Comparison of ENCODE assay signal across 17 cellular contexts in the genomic region with DNA sequence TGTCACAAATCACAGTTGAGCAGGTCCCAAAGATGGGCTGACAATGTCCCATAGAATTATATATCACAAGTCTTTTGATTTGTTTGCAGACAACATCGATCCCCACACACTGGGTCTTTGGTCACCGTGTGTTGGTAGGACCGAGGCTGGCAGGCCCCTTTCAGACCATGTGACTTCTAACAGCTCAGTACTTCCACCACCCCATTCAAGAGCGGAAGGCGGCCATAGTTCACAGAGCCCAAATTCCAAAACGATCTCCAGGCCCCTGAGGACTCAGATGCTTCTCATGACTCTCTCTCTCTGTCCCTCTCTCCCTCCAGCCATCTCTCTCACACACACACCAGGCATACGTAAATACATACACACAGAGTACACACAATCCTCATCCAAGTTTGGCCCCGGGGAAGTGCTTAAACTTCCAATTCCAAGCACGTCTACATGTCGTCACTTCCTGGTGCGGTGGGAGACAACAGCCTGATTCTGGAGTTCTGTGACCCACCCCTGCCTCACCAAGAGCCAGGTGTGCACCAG.
DNase-seq lines count a peak whose midpoint lies in the region; ATAC-seq and TF ChIP-seq lines count a peak whose summit lies in the region.
"Had no signal": no experiment of that assay in that cellular context is flagged by ENCODE, and none has a peak within 500 bp of the region (broad histone marks: within the 10 kb centered on the region; RNA-seq: fewer than 3 reads in every experiment).

No MANE protein-coding gene starts in this region.

- no peaks in the 10 kb centered on the region for H3K36me3 Mint-ChIP-seq in nephron progenitor cell (ENCODE audit: low read depth)
- no peaks in the 10 kb centered on the region for H3K36me3 Mint-ChIP-seq in activated T-helper 17 cell treated with anti-CD3 and anti-CD28 coated beads, Interleukin-2, amount 50 U/mL, for 72 hours (ENCODE audit: low read depth)
- no peaks in the 10 kb centered on the region for H3K36me3 Mint-ChIP-seq in activated T-cell treated with anti-CD3 and anti-CD28 coated beads, Interleukin-2, amount 50 U/mL, for 4 hours (ENCODE audit: insufficient read depth)
- H3K36me3 Mint-ChIP-seq: T-cell had no signal

- peaks cover 2% of the 10 kb centered on the region for H3K27me3 Mint-ChIP-seq in nephron progenitor cell (ENCODE audit: low read depth, poor library complexity)
- peaks cover 18% of the 10 kb centered on the region for H3K27me3 Mint-ChIP-seq in activated T-helper 17 cell treated with anti-CD3 and anti-CD28 coated beads, Interleukin-2, amount 50 U/mL, for 72 hours
- peaks cover 18% of the 10 kb centered on the region for H3K27me3 Mint-ChIP-seq in activated T-cell treated with anti-CD3 and anti-CD28 coated beads, Interleukin-2, amount 50 U/mL, for 4 hours (ENCODE audit: low read depth)

- DNase-seq in DMS153 (lab: John Stamatoyannopoulos, UW) (peak; percentile 83), Daoy (ENCODE audit: low read depth) (peak; percentile 11), NCI-H510A (lab: John Stamatoyannopoulos, UW) (peak; percentile 82), nephron progenitor cell (no peak), NCI-H1092 (lab: John Stamatoyannopoulos, UW) (no peak)
- no peak for DNase-seq in activated T-cell treated with anti-CD3 and anti-CD28 coated beads, Interleukin-2, amount 50 U/mL, for 4 hours
- DNase-seq: activated CD4-positive, alpha-beta T cell treated with anti-CD3 and anti-CD28 coated beads for 4 hours; activated naive CD8-positive, alpha-beta T cell treated with anti-CD3 and anti-CD28 coated beads, Interleukin-2, amount 50 U/mL, for 24 hours; endodermal cell; nucleus accumbens; spleen; stimulated activated CD4-positive, alpha-beta T cell treated with anti-CD3 and anti-CD28 coated beads, Interleukin-4, amount 100 ng/mL, for 24 hours; T-cell had no signal

- TF ChIP-seq CTCF in nephron progenitor cell (IDR thresholded peaks at IDR 0.05) = no peak

- H3K9me3 Mint-ChIP-seq in nephron progenitor cell = no peaks in the 10 kb centered on the region
- H3K9me3 Mint-ChIP-seq in activated T-helper 17 cell treated with anti-CD3 and anti-CD28 coated beads, Interleukin-2, amount 50 U/mL, for 72 hours = no peaks in the 10 kb centered on the region
- H3K9me3 Mint-ChIP-seq in activated T-cell treated with anti-CD3 and anti-CD28 coated beads, Interleukin-2, amount 50 U/mL, for 4 hours = no peaks in the 10 kb centered on the region
- H3K9me3 Mint-ChIP-seq: activated naive CD8-positive, alpha-beta T cell treated with anti-CD3 and anti-CD28 coated beads, Interleukin-2, amount 50 U/mL, for 24 hours; activated T-helper 2 cell treated with anti-CD3 and anti-CD28 coated beads, Interferon-gamma antibody, Interleukin-2, Interleukin-4, amounts not matched to agents 10 μg/mL and 5 μg/mL and 100 μg/mL, durations not matched to agents 14 hours and 24 hours and 36 hours; endodermal cell; stimulated activated naive CD8-positive, alpha-beta T cell treated with anti-CD3 and anti-CD28 coated beads, Interleukin-15, Interleukin-2, amounts not matched to agents 100 ng/mL and 50 ng/mL, for 24 hours; T-cell had no signal

- no peak overlapping the region for H3K4me3 Mint-ChIP-seq in nephron progenitor cell
- no peak overlapping the region for H3K4me3 Mint-ChIP-seq in activated T-helper 17 cell treated with anti-CD3 and anti-CD28 coated beads, Interleukin-2, amount 50 U/mL, for 72 hours
- H3K4me3 Mint-ChIP-seq in activated T-cell treated with anti-CD3 and anti-CD28 coated beads, Interleukin-2, amount 50 U/mL, for 4 hours = no peak overlapping the region
- H3K4me3 Mint-ChIP-seq: activated naive CD8-positive, alpha-beta T cell treated with anti-CD3 and anti-CD28 coated beads, Interleukin-2, amount 50 U/mL, for 24 hours; endodermal cell; stimulated activated naive CD8-positive, alpha-beta T cell treated with anti-CD3 and anti-CD28 coated beads, Interleukin-15, Interleukin-2, amounts not matched to agents 100 ng/mL and 50 ng/mL, for 24 hours; T-cell had no signal

- peaks cover 64% of the 10 kb centered on the region for H3K4me1 Mint-ChIP-seq in nephron progenitor cell
- no peaks in the 10 kb centered on the region for H3K4me1 Mint-ChIP-seq in activated T-helper 17 cell treated with anti-CD3 and anti-CD28 coated beads, Interleukin-2, amount 50 U/mL, for 72 hours
- no peaks in the 10 kb centered on the region for H3K4me1 Mint-ChIP-seq in activated T-cell treated with anti-CD3 and anti-CD28 coated beads, Interleukin-2, amount 50 U/mL, for 4 hours (ENCODE audit: low read depth)
- H3K4me1 Mint-ChIP-seq: activated naive CD8-positive, alpha-beta T cell treated with anti-CD3 and anti-CD28 coated beads, Interleukin-2, amount 50 U/mL, for 24 hours; T-cell had no signal

- no peak for ATAC-seq in activated T-helper 17 cell treated with anti-CD3 and anti-CD28 coated beads, Interleukin-2, amount 50 U/mL, for 72 hours (replicated peaks)
- ATAC-seq in activated T-cell treated with anti-CD3 and anti-CD28 coated beads, Interleukin-2, amount 50 U/mL, for 4 hours = no peak
- ATAC-seq: activated naive CD8-positive, alpha-beta T cell treated with anti-CD3 and anti-CD28 coated beads, Interleukin-2, amount 50 U/mL, for 24 hours; body of pancreas; T-cell had no signal

- H3K27ac Mint-ChIP-seq in nephron progenitor cell = peak overlapping the region; percentile 55
- no peak overlapping the region for H3K27ac Mint-ChIP-seq in activated T-helper 17 cell treated with anti-CD3 and anti-CD28 coated beads, Interleukin-2, amount 50 U/mL, for 72 hours
- H3K27ac Mint-ChIP-seq: activated naive CD8-positive, alpha-beta T cell treated with anti-CD3 and anti-CD28 coated beads, Interleukin-2, amount 50 U/mL, for 24 hours; activated T-helper 2 cell treated with anti-CD3 and anti-CD28 coated beads, Interferon-gamma antibody, Interleukin-2, Interleukin-4, amounts not matched to agents 10 μg/mL and 5 μg/mL and 100 μg/mL, durations not matched to agents 14 hours and 24 hours and 36 hours; endodermal cell; stimulated activated naive CD8-positive, alpha-beta T cell treated with anti-CD3 and anti-CD28 coated beads, Interleukin-15, Interleukin-2, amounts not matched to agents 100 ng/mL and 50 ng/mL, for 24 hours; T-cell had no signal

Comparison
In these comparisons a context has a peak if more than half of its experiments do, and no peak if none do; other contexts are left out.
1. DNase-seq: peak in DMS153 (single experiment), Daoy (single experiment) and NCI-H510A (single experiment); none in nephron progenitor cell (single experiment), activated T-cell treated with anti-CD3 and anti-CD28 coated beads, Interleukin-2, amount 50 U/mL, for 4 hours (single experiment) and NCI-H1092 (single experiment).